In the genomic region with DNA sequence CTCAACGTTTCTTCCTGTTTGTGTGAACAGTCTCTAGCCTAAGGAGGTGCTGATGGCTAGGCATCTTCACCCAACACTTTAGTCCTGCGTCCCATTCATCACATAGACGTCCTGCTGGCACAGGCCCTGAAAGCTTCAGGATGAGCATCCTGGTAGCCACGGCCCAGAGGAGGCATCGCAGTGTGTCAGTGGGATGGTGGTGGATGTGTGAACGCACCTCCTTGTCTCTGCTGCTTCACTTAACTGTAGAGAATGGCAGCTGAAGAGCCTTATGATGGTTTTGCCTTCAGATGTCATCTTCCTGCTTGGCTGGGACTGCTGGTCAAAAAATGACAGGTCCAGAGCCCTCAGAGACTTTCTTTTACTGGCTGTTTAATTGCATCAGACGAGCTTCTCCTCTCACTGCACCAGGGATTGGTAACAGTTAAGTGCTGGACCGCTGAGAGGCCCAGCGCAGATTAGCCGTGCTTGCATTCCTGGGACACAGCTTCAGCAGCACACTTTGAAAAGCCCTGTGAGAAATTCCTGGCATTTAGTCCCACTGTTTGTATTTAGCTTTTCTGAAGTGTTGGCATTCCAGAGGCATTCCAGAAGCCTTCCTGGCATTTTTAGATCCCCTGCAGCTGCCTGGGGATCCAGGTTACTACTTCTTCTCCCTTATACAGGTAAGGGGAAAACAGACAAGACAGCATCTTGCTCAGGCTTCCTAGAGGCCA, we compare ENCODE assay signal across 10 cellular contexts.
DNase-seq lines count a peak whose midpoint lies in the region; ATAC-seq and TF ChIP-seq lines count a peak whose summit lies in the region.
"Had no signal": no experiment of that assay in that cellular context is flagged by ENCODE, and none has a peak within 500 bp of the region (broad histone marks: within the 10 kb centered on the region; RNA-seq: fewer than 3 reads in every experiment).

No MANE protein-coding gene starts in this region.

- ATAC-seq in HG02642 (IDR thresholded peaks at IDR 0.05; ENCODE audit: poor library complexity, unreplicated experiment) (no peak), GM21576 (IDR thresholded peaks at IDR 0.05; ENCODE audit: unreplicated experiment) (no peak)

- intact Hi-C loops in MCF 10A (cut with micrococcal nuclease) = no loop called here
- intact Hi-C loops in vagina (cut with DNase I) = no loop called here

- no peak for TF ChIP-seq POLR2A in vagina (IDR thresholded peaks at IDR 0.05)

- CTCF ChIA-PET in MCF 10A (lab: Yijun Ruan, JAX) = interaction anchor here (0.6 to 1.7 kb wide), 6 partner anchors 34 to 328 kb away, joined by 3 to 4 read pairs (median 4); a partner anchor contains a TSS

- H3K9me3 ChIP-seq in ectodermal cell (ENCODE audit: control insufficient read depth, low read length) = no peaks in the 10 kb centered on the region
- no peaks in the 10 kb centered on the region for H3K9me3 ChIP-seq in vagina

- no TSS peak for BruUV-seq in MCF 10A (replicated peaks; lab: Mats Ljungman, UMichigan)

- H3K36me3 Mint-ChIP-seq in MCF 10A (ENCODE audit: insufficient read depth, unreplicated experiment) = peaks cover 6% of the 10 kb centered on the region

- H3K4me3 ChIP-seq in ectodermal cell (ENCODE audit: insufficient read depth, low read depth, low read length) (no peak overlapping the region), vagina (no peak overlapping the region)

- no peaks in the 10 kb centered on the region for H3K9me3 Mint-ChIP-seq in MCF 10A (ENCODE audit: unreplicated experiment)
- H3K9me3 Mint-ChIP-seq: IgD-negative memory B cell had no signal

- H3K27ac ChIP-seq in ectodermal cell (ENCODE audit: insufficient read depth, low read depth, low read length, poor library complexity, severe bottlenecking) = peak overlapping the region; percentile 92
- no peak overlapping the region for H3K27ac ChIP-seq in vagina

- POLR2A ChIA-PET in MCF 10A (lab: Yijun Ruan, JAX) = no interaction called here

- H3K27ac Mint-ChIP-seq in MCF 10A (ENCODE audit: low read depth, unreplicated experiment) = no peak overlapping the region
- H3K27ac Mint-ChIP-seq: IgD-negative memory B cell had no signal

- in situ Hi-C loops in T47D (cut with HindIII; ENCODE audit: low pct_unique_long_range_greater_than_20kb, low sequenced_read_pairs) = no loop called here

- DNase-seq in T47D (ENCODE audit: low read depth in 1 of 2, low spot score in 1 of 2) = peak; percentile 65 to 91
- no peak for DNase-seq in MCF 10A (ENCODE audit: unreplicated experiment)
- DNase-seq in left kidney (ENCODE audit: low read depth, low spot score) = peak; percentile 77
- peak; percentile 46 to 47 for DNase-seq in vagina (ENCODE audit: extremely low spot score in 2 of 2)
- DNase-seq in NCI-H1105 (lab: John Stamatoyannopoulos, UW) = no peak
- DNase-seq: activated CD4-positive, CD25-positive, alpha-beta regulatory T cell treated with anti-CD3 and anti-CD28 coated beads, Interleukin-2, amount 50 U/mL, for 72 hours had no signal

- no peaks in the 10 kb centered on the region for H3K4me1 Mint-ChIP-seq in MCF 10A (ENCODE audit: insufficient read depth, unreplicated experiment)
- H3K4me1 Mint-ChIP-seq: IgD-negative memory B cell had no signal

- no peaks in the 10 kb centered on the region for H3K27me3 Mint-ChIP-seq in MCF 10A (ENCODE audit: insufficient read depth, unreplicated experiment)
- H3K27me3 Mint-ChIP-seq: IgD-negative memory B cell had no signal

- no peaks in the 10 kb centered on the region for H3K27me3 ChIP-seq in ectodermal cell (ENCODE audit: control insufficient read depth, insufficient read depth, low read length, poor library complexity, severe bottlenecking)
- no peaks in the 10 kb centered on the region for H3K27me3 ChIP-seq in vagina

- H3K4me3 Mint-ChIP-seq in MCF 10A (ENCODE audit: unreplicated experiment) = no peak overlapping the region
- H3K4me3 Mint-ChIP-seq: IgD-negative memory B cell had no signal

- H3K4me1 ChIP-seq in ectodermal cell (ENCODE audit: control insufficient read depth, insufficient read depth, low read length) (peaks cover 52% of the 10 kb centered on the region), vagina (no peaks in the 10 kb centered on the region)

- 52 to 55% methylated on average over 10 of the region's 10 CpGs for WGBS in ectodermal cell, 2 experiments

- H3K36me3 ChIP-seq in ectodermal cell (ENCODE audit: control insufficient read depth, insufficient read depth, low read length) (no peaks in the 10 kb centered on the region), vagina (no peaks in the 10 kb centered on the region)

- TF ChIP-seq CTCF in MCF 10A (IDR thresholded peaks at IDR 0.05; ENCODE audit: unreplicated experiment) (no peak), vagina (IDR thresholded peaks at IDR 0.05) (no peak)

Comparison
In these comparisons a context has a peak if more than half of its experiments do, and no peak if none do; other contexts are left out.
1. DNase-seq: peak in T47D (2 of 2), left kidney (single experiment) and vagina (2 of 2); none in MCF 10A (single experiment) and NCI-H1105 (single experiment).